ENCODE assay signal across 1 cellular context in genomic region chr16:80058236-80058635, GRCh38.
TF ChIP-seq lines count a peak whose summit lies in the region.

No MANE protein-coding gene starts in this region.

TF ChIP-seq in GM23338, 12 proteins besides CTCF, POLR2A, EP300 and RAD21:
- TF ChIP-seq ZNF114 (CRISPR knock-in tag; IDR thresholded peaks at IDR 0.05) (no peak), EZH2 (IDR thresholded peaks at IDR 0.05; ENCODE audit: low read depth, unreplicated experiment) (no peak), POLR2AphosphoS5 (IDR thresholded peaks at IDR 0.05; ENCODE audit: low read depth) (no peak), JUNB (IDR thresholded peaks at IDR 0.05; ENCODE audit: unreplicated experiment) (no peak), ZNF331 (CRISPR knock-in tag; IDR thresholded peaks at IDR 0.05; ENCODE audit: low read depth) (no peak), EZH2phosphoT487 (IDR thresholded peaks at IDR 0.05; ENCODE audit: unreplicated experiment) (no peak), STAT1 (IDR thresholded peaks at IDR 0.05; ENCODE audit: unreplicated experiment) (no peak), CREB1 (CRISPR knock-in tag; IDR thresholded peaks at IDR 0.05; ENCODE audit: low read depth) (no peak), REST (IDR thresholded peaks at IDR 0.05; ENCODE audit: unreplicated experiment) (no peak), ETS1 (IDR thresholded peaks at IDR 0.05) (no peak), NANOG (IDR thresholded peaks at IDR 0.05; ENCODE audit: borderline replicate concordance) (no peak)
- TF ChIP-seq, protein P1, sequence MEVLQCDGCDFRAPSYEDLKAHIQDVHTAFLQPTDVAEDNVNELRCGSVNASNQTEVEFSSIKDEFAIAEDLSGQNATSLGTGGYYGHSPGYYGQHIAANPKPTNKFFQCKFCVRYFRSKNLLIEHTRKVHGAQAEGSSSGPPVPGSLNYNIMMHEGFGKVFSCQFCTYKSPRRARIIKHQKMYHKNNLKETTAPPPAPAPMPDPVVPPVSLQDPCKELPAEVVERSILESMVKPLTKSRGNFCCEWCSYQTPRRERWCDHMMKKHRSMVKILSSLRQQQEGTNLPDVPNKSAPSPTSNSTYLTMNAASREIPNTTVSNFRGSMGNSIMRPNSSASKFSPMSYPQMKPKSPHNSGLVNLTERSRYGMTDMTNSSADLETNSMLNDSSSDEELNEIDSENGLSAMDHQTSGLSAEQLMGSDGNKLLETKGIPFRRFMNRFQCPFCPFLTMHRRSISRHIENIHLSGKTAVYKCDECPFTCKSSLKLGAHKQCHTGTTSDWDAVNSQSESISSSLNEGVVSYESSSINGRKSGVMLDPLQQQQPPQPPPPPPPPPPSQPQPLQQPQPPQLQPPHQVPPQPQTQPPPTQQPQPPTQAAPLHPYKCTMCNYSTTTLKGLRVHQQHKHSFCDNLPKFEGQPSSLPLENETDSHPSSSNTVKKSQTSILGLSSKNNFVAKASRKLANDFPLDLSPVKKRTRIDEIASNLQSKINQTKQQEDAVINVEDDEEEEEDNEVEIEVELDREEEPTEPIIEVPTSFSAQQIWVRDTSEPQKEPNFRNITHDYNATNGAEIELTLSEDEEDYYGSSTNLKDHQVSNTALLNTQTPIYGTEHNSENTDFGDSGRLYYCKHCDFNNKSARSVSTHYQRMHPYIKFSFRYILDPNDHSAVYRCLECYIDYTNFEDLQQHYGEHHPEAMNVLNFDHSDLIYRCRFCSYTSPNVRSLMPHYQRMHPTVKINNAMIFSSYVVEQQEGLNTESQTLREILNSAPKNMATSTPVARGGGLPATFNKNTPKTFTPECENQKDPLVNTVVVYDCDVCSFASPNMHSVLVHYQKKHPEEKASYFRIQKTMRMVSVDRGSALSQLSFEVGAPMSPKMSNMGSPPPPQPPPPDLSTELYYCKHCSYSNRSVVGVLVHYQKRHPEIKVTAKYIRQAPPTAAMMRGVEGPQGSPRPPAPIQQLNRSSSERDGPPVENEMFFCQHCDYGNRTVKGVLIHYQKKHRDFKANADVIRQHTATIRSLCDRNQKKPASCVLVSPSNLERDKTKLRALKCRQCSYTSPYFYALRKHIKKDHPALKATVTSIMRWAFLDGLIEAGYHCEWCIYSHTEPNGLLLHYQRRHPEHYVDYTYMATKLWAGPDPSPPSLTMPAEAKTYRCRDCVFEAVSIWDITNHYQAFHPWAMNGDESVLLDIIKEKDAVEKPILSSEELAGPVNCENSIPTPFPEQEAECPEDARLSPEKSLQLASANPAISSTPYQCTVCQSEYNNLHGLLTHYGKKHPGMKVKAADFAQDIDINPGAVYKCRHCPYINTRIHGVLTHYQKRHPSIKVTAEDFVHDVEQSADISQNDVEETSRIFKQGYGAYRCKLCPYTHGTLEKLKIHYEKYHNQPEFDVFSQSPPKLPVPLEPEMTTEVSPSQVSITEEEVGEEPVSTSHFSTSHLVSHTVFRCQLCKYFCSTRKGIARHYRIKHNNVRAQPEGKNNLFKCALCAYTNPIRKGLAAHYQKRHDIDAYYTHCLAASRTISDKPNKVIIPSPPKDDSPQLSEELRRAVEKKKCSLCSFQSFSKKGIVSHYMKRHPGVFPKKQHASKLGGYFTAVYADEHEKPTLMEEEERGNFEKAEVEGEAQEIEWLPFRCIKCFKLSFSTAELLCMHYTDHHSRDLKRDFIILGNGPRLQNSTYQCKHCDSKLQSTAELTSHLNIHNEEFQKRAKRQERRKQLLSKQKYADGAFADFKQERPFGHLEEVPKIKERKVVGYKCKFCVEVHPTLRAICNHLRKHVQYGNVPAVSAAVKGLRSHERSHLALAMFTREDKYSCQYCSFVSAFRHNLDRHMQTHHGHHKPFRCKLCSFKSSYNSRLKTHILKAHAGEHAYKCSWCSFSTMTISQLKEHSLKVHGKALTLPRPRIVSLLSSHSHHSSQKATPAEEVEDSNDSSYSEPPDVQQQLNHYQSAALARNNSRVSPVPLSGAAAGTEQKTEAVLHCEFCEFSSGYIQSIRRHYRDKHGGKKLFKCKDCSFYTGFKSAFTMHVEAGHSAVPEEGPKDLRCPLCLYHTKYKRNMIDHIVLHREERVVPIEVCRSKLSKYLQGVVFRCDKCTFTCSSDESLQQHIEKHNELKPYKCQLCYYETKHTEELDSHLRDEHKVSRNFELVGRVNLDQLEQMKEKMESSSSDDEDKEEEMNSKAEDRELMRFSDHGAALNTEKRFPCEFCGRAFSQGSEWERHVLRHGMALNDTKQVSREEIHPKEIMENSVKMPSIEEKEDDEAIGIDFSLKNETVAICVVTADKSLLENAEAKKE (CRISPR knock-in tag; IDR thresholded peaks at IDR 0.05) = no peak
